12 cellular contexts compared by ENCODE assay signal in genomic region chr5:66821626-66822429, GRCh38.
DNase-seq lines count a peak whose midpoint lies in the region; ATAC-seq, FAIRE-seq and TF ChIP-seq lines count a peak whose summit lies in the region.
"Had no signal": no experiment of that assay in that cellular context is flagged by ENCODE, and none has a peak within 500 bp of the region (broad histone marks: within the 10 kb centered on the region; RNA-seq: fewer than 3 reads in every experiment).

No MANE protein-coding gene starts in this region.

- no peaks in the 10 kb centered on the region for H4K20me1 ChIP-seq in keratinocyte (ENCODE audit: control insufficient read depth, extremely low read depth, insufficient read depth, low read length)

- dilution Hi-C loops in keratinocyte (cut with MboI; ENCODE audit: extremely low pct_ligation_motif_present, low sequenced_read_pairs): no loop called here

- H3K36me3 ChIP-seq in keratinocyte (ENCODE audit: control insufficient read depth in 2 of 2, extremely low read depth in 1 of 2, insufficient read depth in 2 of 2, low read length in 2 of 2): no peaks in the 10 kb centered on the region
- H3K36me3 ChIP-seq: ovary, suprapubic skin had no signal

- H3K9ac ChIP-seq in keratinocyte (ENCODE audit: control insufficient read depth, extremely low read depth, insufficient read depth, low read length): no peak overlapping the region

- no peak overlapping the region for H3K27ac ChIP-seq in keratinocyte (ENCODE audit: control insufficient read depth, insufficient read depth, low read length)
- H3K27ac ChIP-seq: hepatocyte, ovary, suprapubic skin had no signal

- H3K9me3 ChIP-seq in T-helper 17 cell (ENCODE audit: control insufficient read depth, low read length, poor library complexity, severe bottlenecking): no peaks in the 10 kb centered on the region
- no peaks in the 10 kb centered on the region for H3K9me3 ChIP-seq in keratinocyte (ENCODE audit: control insufficient read depth, low read depth, low read length)
- H3K9me3 ChIP-seq: ovary, suprapubic skin had no signal

- peak overlapping the region; percentile 74 for H3K4me3 Mint-ChIP-seq in T-helper 17 cell
- H3K4me3 Mint-ChIP-seq in activated T-cell treated with anti-CD3 and anti-CD28 coated beads, Interleukin-2, amount 50 U/mL, for 24 hours: peak overlapping the region; percentile 43
- H3K4me3 Mint-ChIP-seq: CD8-positive, alpha-beta T cell had no signal

- H3K4me2 ChIP-seq in keratinocyte (ENCODE audit: control insufficient read depth, extremely low read depth, insufficient read depth, low read depth, low read length): no peak overlapping the region
- H3K4me2 ChIP-seq: hepatocyte had no signal

- H3K27ac Mint-ChIP-seq in T-helper 17 cell: peak overlapping the region; percentile 95
- peak overlapping the region; percentile 87 for H3K27ac Mint-ChIP-seq in activated T-cell treated with anti-CD3 and anti-CD28 coated beads, Interleukin-2, amount 50 U/mL, for 24 hours
- H3K27ac Mint-ChIP-seq: CD8-positive, alpha-beta T cell had no signal

- H3K79me2 ChIP-seq in keratinocyte (ENCODE audit: control insufficient read depth, insufficient read depth, low read length): no peaks in the 10 kb centered on the region
- H3K79me2 ChIP-seq: hepatocyte had no signal

- no peaks in the 10 kb centered on the region for H3K9me1 ChIP-seq in keratinocyte (ENCODE audit: control insufficient read depth, extremely low read depth, insufficient read depth, low read length)

- no peaks in the 10 kb centered on the region for H3K36me3 Mint-ChIP-seq in T-helper 17 cell (ENCODE audit: low read depth)
- no peaks in the 10 kb centered on the region for H3K36me3 Mint-ChIP-seq in activated T-cell treated with anti-CD3 and anti-CD28 coated beads, Interleukin-2, amount 50 U/mL, for 24 hours (ENCODE audit: low read depth)
- H3K36me3 Mint-ChIP-seq: CD8-positive, alpha-beta T cell had no signal

- no peak for TF ChIP-seq CTCF in keratinocyte (optimal IDR thresholded peaks at IDR 0.05 in 1 of 3, IDR thresholded peaks at IDR 0.05 in 1 of 3, conservative IDR thresholded peaks at IDR 0.05 in 1 of 3; ENCODE audit: extremely low read depth in 1 of 3, insufficient read depth in 2 of 3, low read length in 3 of 3)

- no peak for FAIRE-seq in keratinocyte (lab: Jason Lieb, UNC)

- H3K4me1 ChIP-seq in keratinocyte (ENCODE audit: control insufficient read depth, extremely low read depth, insufficient read depth, low read length): no peaks in the 10 kb centered on the region
- H3K4me1 ChIP-seq: suprapubic skin had no signal

- no peaks in the 10 kb centered on the region for H3K27me3 ChIP-seq in keratinocyte (ENCODE audit: control insufficient read depth, extremely low read depth, insufficient read depth, low read length)
- H3K27me3 ChIP-seq: ovary, suprapubic skin had no signal

- no peaks in the 10 kb centered on the region for H3K9me3 Mint-ChIP-seq in activated T-cell treated with anti-CD3 and anti-CD28 coated beads, Interleukin-2, amount 50 U/mL, for 24 hours
- H3K9me3 Mint-ChIP-seq: CD8-positive, alpha-beta T cell had no signal

- H2AFZ ChIP-seq in keratinocyte (ENCODE audit: control insufficient read depth, low read length): peak overlapping the region; percentile 51
- H2AFZ ChIP-seq: hepatocyte had no signal

- no peaks in the 10 kb centered on the region for H3K27me3 Mint-ChIP-seq in T-helper 17 cell
- peaks cover 10% of the 10 kb centered on the region for H3K27me3 Mint-ChIP-seq in activated T-cell treated with anti-CD3 and anti-CD28 coated beads, Interleukin-2, amount 50 U/mL, for 24 hours

- H3K4me1 Mint-ChIP-seq in T-helper 17 cell: peaks cover 25% of the 10 kb centered on the region
- H3K4me1 Mint-ChIP-seq in activated T-cell treated with anti-CD3 and anti-CD28 coated beads, Interleukin-2, amount 50 U/mL, for 24 hours (ENCODE audit: low read depth): peaks cover 32% of the 10 kb centered on the region

- ATAC-seq in T-helper 17 cell: peak; percentile 66
- ATAC-seq in HG03571 (IDR thresholded peaks at IDR 0.05; ENCODE audit: unreplicated experiment): no peak
- no peak for ATAC-seq in SK-N-SH treated with all-trans-retinoic acid at 6 μM for 48 hours
- ATAC-seq: CD8-positive, alpha-beta T cell had no signal

- no peak overlapping the region for H3K4me3 ChIP-seq in keratinocyte (ENCODE audit: control insufficient read depth in 2 of 3, extremely low read depth in 1 of 3, insufficient read depth in 2 of 3, low read depth in 1 of 3, low read length in 3 of 3)
- H3K4me3 ChIP-seq: hepatocyte, ovary, suprapubic skin had no signal

- no peak for DNase-seq in T-helper 17 cell
- peak; percentile 45 for DNase-seq in activated T-cell treated with anti-CD3 and anti-CD28 coated beads, Interleukin-2, amount 50 U/mL, for 24 hours
- no peak for DNase-seq in keratinocyte (ENCODE audit: low read depth, low spot score)
- peak; percentile 22 for DNase-seq in stimulated activated CD8-positive, alpha-beta memory T cell treated with anti-CD3 and anti-CD28 coated beads, Interleukin-2, amount 100 ng/mL, for 48 hours (ENCODE audit: low read depth in 2 of 2)
- no peak for DNase-seq in SK-N-DZ (ENCODE audit: low spot score)
- DNase-seq: CD8-positive, alpha-beta T cell; central memory CD4-positive, alpha-beta T cell; ovary had no signal

TF ChIP-seq in SK-N-SH treated with all-trans-retinoic acid at 6 μM for 48 hours, 23 proteins besides CTCF, POLR2A, EP300 and RAD21:
- TF ChIP-seq ESRRG (CRISPR knock-in tag; IDR thresholded peaks at IDR 0.05) (no peak), ZNF565 (CRISPR knock-in tag; conservative IDR thresholded peaks at IDR 0.05; ENCODE audit: low read depth) (no peak), RARB (CRISPR knock-in tag; IDR thresholded peaks at IDR 0.05) (no peak), CSRNP3 (CRISPR knock-in tag; IDR thresholded peaks at IDR 0.05) (no peak)

Comparison
In these comparisons a context has a peak if more than half of its experiments do, and no peak if none do; other contexts are left out.
1. DNase-seq: peak in activated T-cell treated with anti-CD3 and anti-CD28 coated beads, Interleukin-2, amount 50 U/mL, for 24 hours (single experiment) and stimulated activated CD8-positive, alpha-beta memory T cell treated with anti-CD3 and anti-CD28 coated beads, Interleukin-2, amount 100 ng/mL, for 48 hours (2 of 2); none in T-helper 17 cell (0 of 3), keratinocyte (single experiment) and SK-N-DZ (single experiment).